Comparison of ENCODE assay signal across 27 cellular contexts in the genomic region with DNA sequence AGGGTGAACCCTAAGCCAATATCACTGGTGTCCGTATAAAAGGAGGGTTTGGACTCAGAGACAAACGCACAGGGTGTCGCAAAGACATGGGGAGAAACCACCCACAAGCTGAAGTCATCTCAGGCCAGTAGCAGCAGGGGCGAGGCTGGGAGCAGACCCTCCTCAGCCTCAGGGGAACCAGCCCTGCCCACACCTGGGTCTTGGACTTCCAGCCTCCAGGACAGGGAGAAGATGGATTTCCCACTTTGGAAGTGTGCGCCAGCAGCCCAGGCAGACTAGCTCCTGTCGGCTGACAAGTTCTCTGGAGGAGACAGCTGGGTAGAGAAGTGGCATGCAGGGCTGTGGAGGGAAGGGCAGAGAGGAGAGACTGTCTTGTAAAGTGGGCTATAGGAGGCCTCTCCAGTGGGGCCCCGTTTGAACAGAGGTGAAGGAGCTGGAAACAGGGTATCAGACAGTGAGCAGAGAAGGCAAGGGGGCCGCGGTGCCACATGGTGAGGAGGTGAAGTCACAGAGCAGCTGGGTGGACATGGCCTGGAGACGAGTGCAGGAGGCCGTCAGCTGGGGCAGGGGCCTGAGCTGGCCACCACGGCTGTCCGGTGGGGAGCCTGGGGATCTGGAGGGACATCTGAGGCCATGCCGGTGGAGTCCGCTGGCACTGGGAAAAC.
"Had no signal": no experiment of that assay in that cellular context is flagged by ENCODE, and none has a peak within 500 bp of the region (broad histone marks: within the 10 kb centered on the region; RNA-seq: fewer than 3 reads in every experiment).

No MANE protein-coding gene starts in this region.

- DNase-seq: activated CD4-positive, alpha-beta T cell treated with anti-CD3 and anti-CD28 coated beads for 1 hour; activated CD4-positive, alpha-beta T cell treated with anti-CD3 and anti-CD28 coated beads, Interleukin-2, amount 50 U/mL, for 1 hour; activated CD8-positive, alpha-beta memory T cell treated with anti-CD3 and anti-CD28 coated beads, Interleukin-2, amount 50 U/mL, for 4 hours; activated CD8-positive, alpha-beta T cell treated with anti-CD3 and anti-CD28 coated beads, Interleukin-2, amount 10 ng/mL, durations not matched to agents 7 days and 5 days; activated naive CD4-positive, alpha-beta T cell; activated T-cell treated with anti-CD3 and anti-CD28 coated beads, Interleukin-2, amount 50 U/mL, for 24 hours; brain microvascular endothelial cell; central memory CD4-positive, alpha-beta T cell; dermis blood vessel endothelial cell; effector memory CD4-positive, alpha-beta T cell; glutamatergic neuron; hippocampal formation; spleen; stimulated activated CD4-positive, alpha-beta T cell treated with anti-CD3 and anti-CD28 coated beads, Interleukin-4, amount 100 ng/mL, for 1 hour; stimulated activated naive CD4-positive, alpha-beta T cell treated with Interleukin-2 at 50 U/mL for 16 hours; T-cell; upper lobe of right lung; WERI-Rb-1 had no signal

- ATAC-seq: activated CD8-positive, alpha-beta T cell treated with anti-CD3 and anti-CD28 coated beads, Interleukin-2, amount 10 ng/mL, durations not matched to agents 7 days and 5 days; T-cell; upper lobe of right lung had no signal

- H3K36me3 ChIP-seq: adrenal gland, ascending aorta, brain microvascular endothelial cell, esophagus muscularis mucosa, prostate gland, spleen, upper lobe of right lung, WERI-Rb-1 had no signal

- H3K36me3 Mint-ChIP-seq: activated naive CD8-positive, alpha-beta T cell; memory B cell; T-cell had no signal

- H3K27ac ChIP-seq: adrenal gland, ascending aorta, brain microvascular endothelial cell, esophagus muscularis mucosa, prostate gland, spleen, upper lobe of right lung, WERI-Rb-1 had no signal

- H3K4me3 Mint-ChIP-seq: activated CD8-positive, alpha-beta T cell treated with anti-CD3 and anti-CD28 coated beads, Interleukin-2, amount 10 ng/mL, durations not matched to agents 7 days and 5 days; activated naive CD8-positive, alpha-beta T cell; activated T-cell treated with anti-CD3 and anti-CD28 coated beads, Interleukin-2, amount 50 U/mL, for 24 hours; memory B cell; nephron; T-cell; T-helper 2 cell treated with Interferon-gamma antibody and Interleukin-4, amounts not matched to agents 5 μg/mL and 100 μg/mL, for 36 hours had no signal

- H3K9me3 ChIP-seq: prostate gland had no signal

- H3K4me1 Mint-ChIP-seq: memory B cell, nephron, T-cell had no signal

- H3K4me1 ChIP-seq: adrenal gland, ascending aorta, esophagus muscularis mucosa, prostate gland, spleen, upper lobe of right lung had no signal

- H3K27ac Mint-ChIP-seq: activated CD8-positive, alpha-beta T cell treated with anti-CD3 and anti-CD28 coated beads, Interleukin-2, amount 10 ng/mL, durations not matched to agents 7 days and 5 days; activated naive CD8-positive, alpha-beta T cell; activated T-cell treated with anti-CD3 and anti-CD28 coated beads, Interleukin-2, amount 50 U/mL, for 24 hours; activated T-helper 2 cell treated with anti-CD3 and anti-CD28 coated beads, Interferon-gamma antibody, Interleukin-2, Interleukin-4, amounts not matched to agents 10 μg/mL and 5 μg/mL and 100 μg/mL, durations not matched to agents 14 hours and 24 hours and 36 hours; memory B cell; nephron; T-cell; T-helper 2 cell treated with Interferon-gamma antibody and Interleukin-4, amounts not matched to agents 5 μg/mL and 100 μg/mL, for 36 hours had no signal

- H3K27me3 ChIP-seq: adrenal gland, ascending aorta, brain microvascular endothelial cell, upper lobe of right lung had no signal

- H3K4me3 ChIP-seq: adrenal gland, ascending aorta, esophagus muscularis mucosa, prostate gland, spleen, upper lobe of right lung had no signal
